In genomic region chr11:64752106-64752970, GRCh38 we compare ENCODE assay signal across 21 cellular contexts. TPM values are rescaled to one million over a fixed set of nuclear protein-coding genes. Genes with fewer than 3 reads are reported as not detected.
DNase-seq lines count a peak whose midpoint lies in the region; ATAC-seq and TF ChIP-seq lines count a peak whose summit lies in the region.
"Had no signal": no experiment of that assay in that cellular context is flagged by ENCODE, and none has a peak within 500 bp of the region (broad histone marks: within the 10 kb centered on the region; RNA-seq: fewer than 3 reads in every experiment).

No MANE protein-coding gene starts in this region.

- intact Hi-C loops in Caco-2 (cut with micrococcal nuclease; ENCODE audit: unreplicated experiment), result no loop called here
- intact Hi-C loops in posterior vena cava (cut with DNase I), result no loop called here

- H3K27ac Mint-ChIP-seq in Caco-2 (ENCODE audit: unreplicated experiment) (peak overlapping the region; percentile 35), chondrocyte (ENCODE audit: unreplicated experiment) (no peak overlapping the region), neural progenitor cell (no peak overlapping the region)
- H3K27ac Mint-ChIP-seq: activated CD4-positive, alpha-beta T cell treated with anti-CD3 and anti-CD28 coated beads, Interleukin-2, amount 10 ng/mL, durations not matched to agents 24 days and 14 days; stimulated activated naive B cell treated with anti-CD40 and anti-IgM and Interleukin-4, amounts not matched to agents 10 μg/mL and 1 μg/mL and 100 μg/mL, for 72 hours had no signal

- no peak overlapping the region for H3K9ac ChIP-seq in neural progenitor cell
- H3K9ac ChIP-seq: KMS-11 had no signal

- H2AFZ ChIP-seq in neural progenitor cell (replicated peaks), result no peak overlapping the region

- H4K20me1 ChIP-seq in neural progenitor cell (ENCODE audit: low read depth), result no peaks in the 10 kb centered on the region

- H3K4me2 ChIP-seq in neural progenitor cell, result no peak overlapping the region
- H3K4me2 ChIP-seq: KMS-11 had no signal

- no peak for ATAC-seq in HG03565 (IDR thresholded peaks at IDR 0.05; ENCODE audit: unreplicated experiment)
- ATAC-seq: foreskin keratinocyte; left lobe of liver; Right ventricle myocardium inferior; stimulated activated naive B cell treated with anti-CD40 and anti-IgM and Interleukin-4, amounts not matched to agents 10 μg/mL and 1 μg/mL and 100 μg/mL, for 72 hours had no signal

- BruUV-seq in Caco-2 (replicated peaks; lab: Mats Ljungman, UMichigan), result no TSS peak

- no peaks in the 10 kb centered on the region for H3K4me1 ChIP-seq in Caco-2
- no peaks in the 10 kb centered on the region for H3K4me1 ChIP-seq in neural progenitor cell
- H3K4me1 ChIP-seq: foreskin keratinocyte, tibial artery had no signal

- no peak for DNase-seq in Caco-2
- peak; percentile 51 for DNase-seq in NCI-H2196 (lab: John Stamatoyannopoulos, UW; ENCODE audit: unreplicated experiment)
- peak; percentile 77 for DNase-seq in chondrocyte (ENCODE audit: low spot score)
- DNase-seq in posterior vena cava (ENCODE audit: low spot score), result peak; percentile 53
- no peak for DNase-seq in neural progenitor cell (ENCODE audit: low spot score)
- DNase-seq in NCI-H1105 treated with DMSO at 0.1 percent for 48 hours (lab: John Stamatoyannopoulos, UW), result no peak
- DNase-seq: activated CD4-positive, alpha-beta T cell treated with anti-CD3 and anti-CD28 coated beads, Interleukin-2, amount 10 ng/mL, durations not matched to agents 24 days and 14 days; EL; foreskin keratinocyte; NCI-H1417 treated with DMSO at 0.1 percent for 48 hours; NCI-H226; ovary; stimulated activated naive B cell treated with anti-CD40 and anti-IgM and Interleukin-4, amounts not matched to agents 10 μg/mL and 1 μg/mL and 100 μg/mL, for 72 hours had no signal

- H3K36me3 Mint-ChIP-seq in Caco-2 (ENCODE audit: insufficient read depth, unreplicated experiment) (peaks cover 6% of the 10 kb centered on the region), chondrocyte (ENCODE audit: low read depth) (no peaks in the 10 kb centered on the region), neural progenitor cell (no peaks in the 10 kb centered on the region)

- H3K79me2 ChIP-seq in neural progenitor cell (ENCODE audit: low read depth), result no peaks in the 10 kb centered on the region

- CTCF ChIA-PET in Caco-2 (lab: Charles Lee), result interaction anchor here (1.0 kb wide), 1 partner anchor 78 kb away, joined by 4 read pairs; no protein-coding TSS in a partner anchor

- H3K36me3 ChIP-seq in Caco-2 (ENCODE audit: control insufficient read depth, insufficient read depth, low read length) (no peaks in the 10 kb centered on the region), neural progenitor cell (no peaks in the 10 kb centered on the region)
- H3K36me3 ChIP-seq: ovary had no signal

- H3K9me3 Mint-ChIP-seq in Caco-2 (ENCODE audit: unreplicated experiment) (no peaks in the 10 kb centered on the region), chondrocyte (ENCODE audit: low read depth) (no peaks in the 10 kb centered on the region), neural progenitor cell (no peaks in the 10 kb centered on the region)
- H3K9me3 Mint-ChIP-seq: activated CD4-positive, alpha-beta T cell treated with anti-CD3 and anti-CD28 coated beads, Interleukin-2, amount 10 ng/mL, durations not matched to agents 24 days and 14 days; central memory CD8-positive, alpha-beta T cell; stimulated activated naive B cell treated with anti-CD40 and anti-IgM and Interleukin-4, amounts not matched to agents 10 μg/mL and 1 μg/mL and 100 μg/mL, for 72 hours had no signal

- H3K4me1 Mint-ChIP-seq in Caco-2 (ENCODE audit: low read depth, unreplicated experiment) (no peaks in the 10 kb centered on the region), chondrocyte (ENCODE audit: low read depth) (peaks cover 8% of the 10 kb centered on the region), neural progenitor cell (peaks cover 9% of the 10 kb centered on the region)

- H3K27ac ChIP-seq in neural progenitor cell, result no peak overlapping the region
- H3K27ac ChIP-seq: C4-2B, foreskin keratinocyte, KMS-11, ovary, skin epidermis, tibial artery had no signal

- POLR2A ChIA-PET in Caco-2 (lab: Charles Lee), result interaction anchor here (0.9 kb wide), 1 partner anchor 26 kb away, joined by 7 read pairs; the partner anchor contains the start of gene SF1

- peaks cover 9% of the 10 kb centered on the region for H3F3A ChIP-seq in neural progenitor cell (ENCODE audit: low read depth)

- H3K4me3 Mint-ChIP-seq in Caco-2 (ENCODE audit: unreplicated experiment), result no peak overlapping the region
- H3K4me3 Mint-ChIP-seq in chondrocyte (ENCODE audit: unreplicated experiment), result no peak overlapping the region
- no peak overlapping the region for H3K4me3 Mint-ChIP-seq in neural progenitor cell
- H3K4me3 Mint-ChIP-seq: activated CD4-positive, alpha-beta T cell treated with anti-CD3 and anti-CD28 coated beads, Interleukin-2, amount 10 ng/mL, durations not matched to agents 24 days and 14 days; central memory CD8-positive, alpha-beta T cell; stimulated activated naive B cell treated with anti-CD40 and anti-IgM and Interleukin-4, amounts not matched to agents 10 μg/mL and 1 μg/mL and 100 μg/mL, for 72 hours had no signal

- H3K4me3 ChIP-seq in Caco-2 (ENCODE audit: low read depth, low read length) (no peak overlapping the region), neural progenitor cell (no peak overlapping the region)
- H3K4me3 ChIP-seq: ovary, skin epidermis, tibial artery had no signal

- H3K27me3 Mint-ChIP-seq in Caco-2 (ENCODE audit: insufficient read depth, unreplicated experiment) (no peaks in the 10 kb centered on the region), chondrocyte (ENCODE audit: low read depth) (no peaks in the 10 kb centered on the region), neural progenitor cell (ENCODE audit: insufficient read depth, low read depth) (peaks cover 6% of the 10 kb centered on the region)
- H3K27me3 Mint-ChIP-seq: activated CD4-positive, alpha-beta T cell treated with anti-CD3 and anti-CD28 coated beads, Interleukin-2, amount 10 ng/mL, durations not matched to agents 24 days and 14 days; central memory CD8-positive, alpha-beta T cell; stimulated activated naive B cell treated with anti-CD40 and anti-IgM and Interleukin-4, amounts not matched to agents 10 μg/mL and 1 μg/mL and 100 μg/mL, for 72 hours had no signal

- TF ChIP-seq CTCF in Caco-2 (IDR thresholded peaks at IDR 0.05; ENCODE audit: insufficient read depth in 1 of 2, low read depth in 1 of 2, low read length in 1 of 2, severe bottlenecking in 1 of 2, unreplicated experiment in 1 of 2), result no peak
- no peak for TF ChIP-seq CTCF in chondrocyte (IDR thresholded peaks at IDR 0.05)
- no peak for TF ChIP-seq CTCF in neural progenitor cell (IDR thresholded peaks at IDR 0.05)

- H3K27me3 ChIP-seq in Caco-2 (replicated peaks; ENCODE audit: control insufficient read depth, insufficient read depth, low read length) (no peaks in the 10 kb centered on the region), neural progenitor cell (peaks cover under 1% of the 10 kb centered on the region)
- H3K27me3 ChIP-seq: foreskin keratinocyte, ovary, tibial artery had no signal

- no peaks in the 10 kb centered on the region for H3K9me3 ChIP-seq in Caco-2
- H3K9me3 ChIP-seq in neural progenitor cell (ENCODE audit: low read depth), result no peaks in the 10 kb centered on the region
- H3K9me3 ChIP-seq: ovary, tibial artery had no signal

RNA-seq across cellular contexts. Expression of gene PYGM, which starts 7.4 kb away (rescaled TPM):
- total RNA-seq in Caco-2 (2022) (0.51 and 1.4 TPM in 2 replicates), chondrocyte (0.65 to 1.6 TPM (median 1.2 TPM) in 3 replicates), posterior vena cava (10 to 100 TPM; 19.3 to 43.2 TPM), neural progenitor cell (ENCODE audit: low replicate concordance) (1.4 and 2.2 TPM in 2 replicates)

RNA-seq across cellular contexts. Expression of gene RASGRP2, which starts 8.4 kb away (rescaled TPM):
- total RNA-seq in Caco-2 (2022), result 4.0 and 4.1 TPM in 2 replicates
- total RNA-seq in chondrocyte, result 4.7 to 11.4 TPM (median 10.1 TPM) in 3 replicates
- total RNA-seq in posterior vena cava, result 10 to 100 TPM; 41.3 to 49.6 TPM
- 0.06 and 1.8 TPM in 2 replicates for total RNA-seq in neural progenitor cell (ENCODE audit: low replicate concordance)

RNA-seq across cellular contexts. Expression of gene SF1, which starts 26.0 kb away (rescaled TPM):
- 359 and 386 TPM in 2 replicates for total RNA-seq in Caco-2 (2022)
- total RNA-seq in chondrocyte, result 183 to 198 TPM (median 190 TPM) in 3 replicates
- 100 to 1,000 TPM; 181 to 189 TPM for total RNA-seq in posterior vena cava
- total RNA-seq in neural progenitor cell (ENCODE audit: low replicate concordance), result 140 and 193 TPM in 2 replicates

RNA-seq across cellular contexts. Expression of gene NRXN2, which starts 29.3 kb away (rescaled TPM):
- total RNA-seq in Caco-2 (2022) (6.5 and 7.6 TPM in 2 replicates), chondrocyte (1.1 to 3.0 TPM (median 1.8 TPM) in 3 replicates), posterior vena cava (1 to 10 TPM; 7.9 to 8.8 TPM), neural progenitor cell (ENCODE audit: low replicate concordance) (2.2 and 9.2 TPM in 2 replicates)
- total RNA-seq: foreskin keratinocyte had no signal

RNA-seq across cellular contexts. Expression of gene MAP4K2, which starts 50.7 kb away (rescaled TPM):
- 16.8 and 21.4 TPM in 2 replicates for total RNA-seq in Caco-2 (2022)
- total RNA-seq in chondrocyte, result 11.3 to 17.8 TPM (median 13.4 TPM) in 3 replicates
- 10 to 100 TPM; 13.2 to 14.7 TPM for total RNA-seq in posterior vena cava
- total RNA-seq in neural progenitor cell (ENCODE audit: low replicate concordance), result 15.8 and 27.7 TPM in 2 replicates

Comparison
In these comparisons a context has a peak if more than half of its experiments do, and no peak if none do; other contexts are left out.
1. DNase-seq: peak in NCI-H2196 (single experiment), chondrocyte (single experiment) and posterior vena cava (single experiment); none in Caco-2 (0 of 2), neural progenitor cell (single experiment) and NCI-H1105 treated with DMSO at 0.1 percent for 48 hours (single experiment).